Comparison of ENCODE assay signal across 18 cellular contexts in the genomic region with DNA sequence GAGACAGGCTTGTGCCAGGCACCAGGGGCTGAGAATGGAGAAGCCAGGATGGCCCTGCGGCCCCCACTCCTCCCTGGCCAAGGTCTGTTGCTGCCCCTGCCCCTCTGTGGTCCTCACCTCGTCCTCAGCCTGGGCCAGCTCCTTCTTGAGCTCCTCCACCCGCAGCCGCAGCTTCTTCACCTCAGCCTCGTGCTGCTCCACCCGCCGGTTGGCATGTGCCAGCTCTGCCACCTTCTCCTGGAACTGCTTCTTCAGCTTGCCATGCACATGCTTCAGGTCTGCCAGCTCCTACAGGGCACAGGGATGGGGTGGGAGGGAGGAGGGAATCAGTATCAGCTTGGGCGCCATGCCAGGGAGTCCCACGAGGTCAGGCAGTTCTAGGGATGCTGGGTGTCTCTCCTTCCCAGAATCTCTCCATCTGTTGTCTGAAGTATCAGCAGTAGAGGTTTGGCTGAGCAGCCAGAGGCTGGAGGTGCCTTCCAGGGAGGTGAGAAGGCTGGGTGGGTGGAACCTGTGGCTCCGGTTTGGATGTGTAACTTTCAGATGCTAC. TPM values are rescaled to one million over a fixed set of nuclear protein-coding genes. Genes with fewer than 3 reads are reported as not detected.
A peak's percentile ranks its signal among the peaks of the same experiment; 100 is the strongest.
DNase-seq lines count a peak whose midpoint lies in the region; ATAC-seq, FAIRE-seq and TF ChIP-seq lines count a peak whose summit lies in the region.
"Had no signal": no experiment of that assay in that cellular context is flagged by ENCODE, and none has a peak within 500 bp of the region (broad histone marks: within the 10 kb centered on the region; RNA-seq: fewer than 3 reads in every experiment).

No MANE protein-coding gene starts in this region.

- peaks cover 48% of the 10 kb centered on the region for H3K4me1 ChIP-seq in BE2C
- H3K4me1 ChIP-seq: SJCRH30 had no signal

- FAIRE-seq in GM12891 (lab: Jason Lieb, UNC), result no peak
- FAIRE-seq: A549 had no signal

- H3K36me3 Mint-ChIP-seq in activated naive CD4-positive, alpha-beta T cell treated with anti-CD3 and anti-CD28 coated beads, Interleukin-2, amount 50 U/mL, for 72 hours, result no peaks in the 10 kb centered on the region
- peaks cover 13% of the 10 kb centered on the region for H3K36me3 Mint-ChIP-seq in central memory CD8-positive, alpha-beta T cell (ENCODE audit: insufficient read depth)

- H3K4me3 Mint-ChIP-seq in central memory CD8-positive, alpha-beta T cell, result no peak overlapping the region
- H3K4me3 Mint-ChIP-seq: CD8-positive, alpha-beta T cell had no signal

- no peak for ATAC-seq in activated naive CD4-positive, alpha-beta T cell treated with anti-CD3 and anti-CD28 coated beads, Interleukin-2, amount 50 U/mL, for 72 hours
- ATAC-seq in central memory CD8-positive, alpha-beta T cell (replicated peaks; ENCODE audit: extremely low read depth, poor library complexity, severe bottlenecking), result no peak
- ATAC-seq in HG03175 (IDR thresholded peaks at IDR 0.05; ENCODE audit: unreplicated experiment) (no peak), HG03432 (IDR thresholded peaks at IDR 0.05; ENCODE audit: unreplicated experiment) (no peak)
- ATAC-seq: A549; CD8-positive, alpha-beta T cell; HCT116; PC-3 had no signal

- no peak for TF ChIP-seq CTCF in BE2C (IDR thresholded peaks at IDR 0.05; ENCODE audit: low read depth, low read length)

- H3K27ac Mint-ChIP-seq in activated naive CD4-positive, alpha-beta T cell treated with anti-CD3 and anti-CD28 coated beads, Interleukin-2, amount 50 U/mL, for 72 hours, result peak overlapping the region; percentile 17 to 56
- H3K27ac Mint-ChIP-seq in central memory CD8-positive, alpha-beta T cell (ENCODE audit: low read depth), result peak overlapping the region; percentile 61
- H3K27ac Mint-ChIP-seq: CD8-positive, alpha-beta T cell had no signal

- H3K4me1 Mint-ChIP-seq in central memory CD8-positive, alpha-beta T cell, result peaks cover 11% of the 10 kb centered on the region

- no peaks in the 10 kb centered on the region for H3K9me3 ChIP-seq in BE2C
- H3K9me3 ChIP-seq: A549; BLaER1 treated with 17β-estradiol and CSF1 and Interleukin-3, amounts not matched to agents 10 nM and 100 nM; SJCRH30 had no signal

- H3K36me3 ChIP-seq in BE2C, result peaks cover 19% of the 10 kb centered on the region
- H3K36me3 ChIP-seq: SJCRH30 had no signal

- H3K27me3 Mint-ChIP-seq in central memory CD8-positive, alpha-beta T cell, result no peaks in the 10 kb centered on the region

- no peak for DNase-seq in activated naive CD4-positive, alpha-beta T cell treated with anti-CD3 and anti-CD28 coated beads, Interleukin-2, amount 50 U/mL, for 72 hours (ENCODE audit: low spot score in 2 of 2)
- no peak for DNase-seq in activated naive CD4-positive, alpha-beta T cell (lab: John Stamatoyannopoulos, UW)
- DNase-seq in BE2C (peak; percentile 69), NCI-H1694 (lab: John Stamatoyannopoulos, UW) (peak; percentile 33), GM12891 (ENCODE audit: insufficient read length, low spot score) (no peak)
- DNase-seq in central memory CD8-positive, alpha-beta T cell (ENCODE audit: low spot score in 2 of 2), result no peak
- DNase-seq: Calu3; CD8-positive, alpha-beta T cell; GOT3; KG1; NCI-H187 treated with DMSO at 0.1 percent for 48 hours; PC-3; SJCRH30 had no signal

- no peak for TF ChIP-seq POLR2A in GM12891 (IDR thresholded peaks at IDR 0.05; ENCODE audit: low read depth, low read length)

- H3K27me3 ChIP-seq in BE2C, result no peaks in the 10 kb centered on the region
- H3K27me3 ChIP-seq: BLaER1 treated with 17β-estradiol and CSF1 and Interleukin-3, amounts not matched to agents 10 nM and 100 nM; SJCRH30 had no signal

- H3K4me3 ChIP-seq in BE2C (ENCODE audit: low read depth, low read length), result peak overlapping the region; percentile 5
- H3K4me3 ChIP-seq: A549; BLaER1 treated with 17β-estradiol and CSF1 and Interleukin-3, amounts not matched to agents 10 nM and 100 nM; SJCRH30 had no signal

- H3K9me3 Mint-ChIP-seq in activated naive CD4-positive, alpha-beta T cell treated with anti-CD3 and anti-CD28 coated beads, Interleukin-2, amount 50 U/mL, for 72 hours, result no peaks in the 10 kb centered on the region
- H3K9me3 Mint-ChIP-seq in central memory CD8-positive, alpha-beta T cell, result no peaks in the 10 kb centered on the region
- H3K9me3 Mint-ChIP-seq: CD8-positive, alpha-beta T cell had no signal

TF ChIP-seq in GM12891, 5 proteins besides CTCF, POLR2A, EP300 and RAD21:
- TF ChIP-seq POLR2AphosphoS5 (IDR thresholded peaks at IDR 0.05; ENCODE audit: low read depth, low read length) (no peak), PAX5 (IDR thresholded peaks at IDR 0.05; ENCODE audit: insufficient read depth, low read length, severe bottlenecking) (no peak), POU2F2 (IDR thresholded peaks at IDR 0.05; ENCODE audit: low read depth, low read length) (no peak), TAF1 (IDR thresholded peaks at IDR 0.05; ENCODE audit: low read depth, low read length) (no peak), SPI1 (IDR thresholded peaks at IDR 0.05; ENCODE audit: low read depth, low read length) (no peak)

RNA-seq across cellular contexts. Expression of gene CCDC102A, which starts 20.1 kb away (rescaled TPM):
- total RNA-seq in activated naive CD4-positive, alpha-beta T cell treated with anti-CD3 and anti-CD28 coated beads, Interleukin-2, amount 50 U/mL, for 72 hours, result 10 to 100 TPM in 1 of 2 donors, 1 to 10 TPM in 1; 5.4 to 13.9 TPM
- 12.8 TPM for polyA plus RNA-seq in BE2C (2012; ENCODE audit: insufficient read depth, insufficient read length, low read depth)
- polyA plus RNA-seq in GM12891 (2012; ENCODE audit: low read depth, missing spikeins), result 7.6 TPM

RNA-seq across cellular contexts. Expression of gene ADGRG5, which starts 26.2 kb away (rescaled TPM):
- 1 to 10 TPM; 2.6 to 5.3 TPM for total RNA-seq in activated naive CD4-positive, alpha-beta T cell treated with anti-CD3 and anti-CD28 coated beads, Interleukin-2, amount 50 U/mL, for 72 hours
- 0.09 TPM for polyA plus RNA-seq in BE2C (2012; ENCODE audit: insufficient read depth, insufficient read length, low read depth)
- 58.0 TPM for polyA plus RNA-seq in GM12891 (2012; ENCODE audit: low read depth, missing spikeins)
- total RNA-seq: PC-3, SJCRH30 had no signal

RNA-seq across cellular contexts. Expression of gene DOK4, which starts 30.0 kb away (rescaled TPM):
- 1 to 10 TPM; 7.1 to 7.7 TPM for total RNA-seq in activated naive CD4-positive, alpha-beta T cell treated with anti-CD3 and anti-CD28 coated beads, Interleukin-2, amount 50 U/mL, for 72 hours
- 342 TPM for polyA plus RNA-seq in BE2C (2012; ENCODE audit: insufficient read depth, insufficient read length, low read depth)
- 7.8 TPM for polyA plus RNA-seq in GM12891 (2012; ENCODE audit: low read depth, missing spikeins)

RNA-seq across cellular contexts. Expression of gene POLR2C, which starts 53.8 kb away (rescaled TPM):
- total RNA-seq in activated naive CD4-positive, alpha-beta T cell treated with anti-CD3 and anti-CD28 coated beads, Interleukin-2, amount 50 U/mL, for 72 hours, result 10 to 100 TPM; 64.3 to 65.3 TPM
- polyA plus RNA-seq in BE2C (2012; ENCODE audit: insufficient read depth, insufficient read length, low read depth), result 481 TPM
- 51.6 TPM for polyA plus RNA-seq in GM12891 (2012; ENCODE audit: low read depth, missing spikeins)

Comparison
In these comparisons a context has a peak if more than half of its experiments do, and no peak if none do; other contexts are left out.
1. DNase-seq: peak in BE2C (single experiment) and NCI-H1694 (single experiment); none in activated naive CD4-positive, alpha-beta T cell treated with anti-CD3 and anti-CD28 coated beads, Interleukin-2, amount 50 U/mL, for 72 hours (0 of 2), activated naive CD4-positive, alpha-beta T cell (0 of 4), central memory CD8-positive, alpha-beta T cell (0 of 2) and GM12891 (single experiment).